Comparison of ENCODE assay signal across 20 cellular contexts in genomic region chr19:41159861-41160260, GRCh38. TPM values are rescaled to one million over a fixed set of nuclear protein-coding genes. Genes with fewer than 3 reads are reported as not detected.
"Had no signal": no experiment of that assay in that cellular context is flagged by ENCODE, and none has a peak within 500 bp of the region (broad histone marks: within the 10 kb centered on the region; RNA-seq: fewer than 3 reads in every experiment).

No MANE protein-coding gene starts in this region.

- H3K9me3 ChIP-seq: right lobe of liver, testis had no signal

- H3K27ac Mint-ChIP-seq: activated naive CD4-positive, alpha-beta T cell treated with anti-CD3 and anti-CD28 coated beads, Interleukin-2, amount 50 U/mL, for 24 hours; activated T-cell treated with anti-CD3 and anti-CD28 coated beads, Interleukin-2, amount 50 U/mL, for 72 hours; nephron had no signal

- H3K27me3 Mint-ChIP-seq: activated naive CD4-positive, alpha-beta T cell treated with anti-CD3 and anti-CD28 coated beads, Interleukin-2, amount 50 U/mL, for 24 hours had no signal

- H3K4me1 ChIP-seq: parathyroid adenoma, right lobe of liver, testis had no signal

- H3K9me3 Mint-ChIP-seq: activated naive CD4-positive, alpha-beta T cell treated with anti-CD3 and anti-CD28 coated beads, Interleukin-2, amount 50 U/mL, for 24 hours; activated T-cell treated with anti-CD3 and anti-CD28 coated beads, Interleukin-2, amount 50 U/mL, for 72 hours; nephron; stimulated activated effector memory CD8-positive, alpha-beta T cell treated with anti-CD3 and anti-CD28 coated beads, Interleukin-12 subunit alpha, Interleukin-12 subunit beta, amount 100 ng/mL, for 72 hours had no signal

- H3K4me3 ChIP-seq: right lobe of liver, testis, upper lobe of left lung had no signal

- H3K36me3 Mint-ChIP-seq: activated naive CD4-positive, alpha-beta T cell treated with anti-CD3 and anti-CD28 coated beads, Interleukin-2, amount 50 U/mL, for 24 hours; stimulated activated effector memory CD8-positive, alpha-beta T cell treated with anti-CD3 and anti-CD28 coated beads, Interleukin-12 subunit alpha, Interleukin-12 subunit beta, amount 100 ng/mL, for 72 hours had no signal

- H3K4me1 Mint-ChIP-seq: activated naive CD4-positive, alpha-beta T cell treated with anti-CD3 and anti-CD28 coated beads, Interleukin-2, amount 50 U/mL, for 24 hours; nephron; stimulated activated effector memory CD8-positive, alpha-beta T cell treated with anti-CD3 and anti-CD28 coated beads, Interleukin-12 subunit alpha, Interleukin-12 subunit beta, amount 100 ng/mL, for 72 hours had no signal

- ATAC-seq: activated T-cell treated with anti-CD3 and anti-CD28 coated beads, Interleukin-2, amount 50 U/mL, for 72 hours; esophagus mucosa; stimulated activated effector memory CD8-positive, alpha-beta T cell treated with anti-CD3 and anti-CD28 coated beads, Interleukin-12 subunit alpha, Interleukin-12 subunit beta, amount 100 ng/mL, for 72 hours had no signal

- DNase-seq: activated CD4-positive, CD25-positive, alpha-beta regulatory T cell treated with anti-CD3 and anti-CD28 coated beads, Interleukin-2, amount 50 U/mL, for 72 hours; activated effector memory CD4-positive, alpha-beta T cell treated with anti-CD3 and anti-CD28 coated beads, Interleukin-2, amount 50 U/mL, for 16 hours; activated T-cell treated with anti-CD3 and anti-CD28 coated beads, Interleukin-2, amount 50 U/mL, for 72 hours; cerebellar nuclear complex; effector CD4-positive, alpha-beta T cell; right lobe of liver; stimulated activated CD4-positive, alpha-beta T cell treated with anti-CD3 and anti-CD28 coated beads, Interleukin-4, amount 100 ng/mL, for 24 hours; T-helper 9 cell; testis; upper lobe of left lung had no signal

- H3K4me3 Mint-ChIP-seq: activated naive CD4-positive, alpha-beta T cell treated with anti-CD3 and anti-CD28 coated beads, Interleukin-2, amount 50 U/mL, for 24 hours; activated T-cell treated with anti-CD3 and anti-CD28 coated beads, Interleukin-2, amount 50 U/mL, for 72 hours; nephron; stimulated activated effector memory CD8-positive, alpha-beta T cell treated with anti-CD3 and anti-CD28 coated beads, Interleukin-12 subunit alpha, Interleukin-12 subunit beta, amount 100 ng/mL, for 72 hours had no signal

- H3K27ac ChIP-seq: parathyroid adenoma, right lobe of liver, testis, upper lobe of left lung, VCaP had no signal

- H3K36me3 ChIP-seq: right lobe of liver, upper lobe of left lung had no signal

- H3K27me3 ChIP-seq: right lobe of liver, testis, upper lobe of left lung had no signal

RNA-seq across cellular contexts. Expression of gene CYP2S1, which starts 33.2 kb away (rescaled TPM):
- total RNA-seq: activated CD8-positive, alpha-beta memory T cell treated with anti-CD3 and anti-CD28 coated beads for 36 hours had no signal

RNA-seq across cellular contexts. Expression of gene CYP2F1, which starts 45.6 kb away (rescaled TPM):
- total RNA-seq: activated CD8-positive, alpha-beta memory T cell treated with anti-CD3 and anti-CD28 coated beads for 36 hours; activated T-cell treated with anti-CD3 and anti-CD28 coated beads, Interleukin-2, amount 50 U/mL, for 72 hours; bronchial epithelial cell; lower leg skin; right lobe of liver had no signal
- polyA plus RNA-seq: adipose tissue had no signal
